ENCODE assay signal across 8 cellular contexts in the genomic region with DNA sequence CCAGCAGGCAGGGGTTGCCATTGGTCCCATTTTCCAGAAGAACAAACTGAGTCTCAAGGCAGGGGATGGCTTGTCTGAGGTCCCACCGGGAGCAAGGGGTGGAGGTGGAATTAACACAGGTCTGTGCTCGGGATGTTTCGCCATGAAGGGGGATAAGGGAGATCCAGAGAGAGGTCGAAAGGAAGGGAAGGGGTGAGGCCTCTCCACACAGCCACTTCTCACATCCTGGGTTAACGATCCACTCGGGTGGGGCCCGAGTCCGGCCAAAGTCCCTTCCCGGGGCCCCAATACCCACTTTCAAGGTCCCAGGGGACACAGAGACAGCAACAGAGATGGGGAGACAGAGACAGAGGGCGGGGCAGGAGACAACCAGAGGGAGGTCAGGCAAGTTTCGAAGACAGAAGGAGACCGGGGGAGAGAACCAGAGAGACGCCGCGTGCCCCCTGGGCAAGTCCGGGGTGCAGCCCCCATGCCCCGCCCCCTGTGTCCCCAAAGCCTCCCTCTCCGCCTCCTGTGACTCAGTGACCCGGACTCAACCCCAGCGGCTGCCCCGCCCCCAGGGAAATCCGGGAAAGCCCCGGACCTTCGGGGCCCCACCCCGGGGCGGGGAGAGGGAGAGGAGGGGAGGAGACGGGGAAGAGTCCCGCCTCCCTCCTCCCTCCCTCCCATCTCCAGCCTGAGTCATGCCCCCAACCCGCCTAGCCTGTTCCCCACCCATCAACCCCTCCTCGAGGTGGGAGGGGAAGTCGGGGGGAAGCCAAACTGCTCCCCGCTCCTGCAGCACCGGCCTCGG. TPM values are rescaled to one million over a fixed set of nuclear protein-coding genes. Genes with fewer than 3 reads are reported as not detected.
DNase-seq lines count a peak whose midpoint lies in the region; ATAC-seq and TF ChIP-seq lines count a peak whose summit lies in the region.

No MANE protein-coding gene starts in this region.

- in situ Hi-C loops in SK-MEL-5 (cut with HindIII; ENCODE audit: low pct_unique_long_range_greater_than_20kb, low sequenced_read_pairs) = no loop called here

- peak; percentile 51 for TF ChIP-seq POLR2A in GM15510 (IDR thresholded peaks at IDR 0.05; ENCODE audit: borderline replicate concordance, extremely low read depth, insufficient read length)

- H3K27me3 ChIP-seq in HL-60 (ENCODE audit: insufficient read depth, poor library complexity, severe bottlenecking) = no peaks in the 10 kb centered on the region
- no peaks in the 10 kb centered on the region for H3K27me3 ChIP-seq in thoracic aorta (replicated peaks; ENCODE audit: insufficient read depth)

- H3K4me1 ChIP-seq in thoracic aorta (ENCODE audit: control insufficient read depth in 1 of 2, low read depth in 2 of 2) = peaks cover 49 to 73% of the 10 kb centered on the region in 2 donors

- H3K4me3 ChIP-seq in HL-60 (replicated peaks; ENCODE audit: insufficient read depth, low read length) (peak overlapping the region; percentile 41), thoracic aorta (peak overlapping the region; percentile 91)

- peaks cover 3% of the 10 kb centered on the region for H3K36me3 ChIP-seq in thoracic aorta

- no peaks in the 10 kb centered on the region for H3K9me3 ChIP-seq in thoracic aorta

- ATAC-seq in omental fat pad (ENCODE audit: low FRiP score) (peak; percentile 89), thoracic aorta (ENCODE audit: insufficient number of reproducible peaks, low FRiP score, low read depth) (peak; percentile 87)

- peak; percentile 96 for DNase-seq in A172 (ENCODE audit: low spot score)
- peak; percentile 80 to 91 for DNase-seq in HL-60 (ENCODE audit: low read depth in 1 of 2, low spot score in 1 of 2)
- DNase-seq in SK-MEL-5 (ENCODE audit: low read depth, low spot score) = peak; percentile 80
- DNase-seq in activated naive CD4-positive, alpha-beta T cell treated with anti-CD3 and anti-CD28 coated beads, Interleukin-2, amount 50 U/mL, for 16 hours = peak; percentile 91
- DNase-seq in germinal center (ENCODE audit: low spot score) = peak; percentile 76
- DNase-seq in omental fat pad (ENCODE audit: low spot score) = peak; percentile 92
- DNase-seq in thoracic aorta (ENCODE audit: low spot score) = peak; percentile 83

- TF ChIP-seq CTCF in HL-60 (IDR thresholded peaks at IDR 0.05; ENCODE audit: insufficient read depth, low read length) (no peak), omental fat pad (IDR thresholded peaks at IDR 0.05) (no peak), thoracic aorta (IDR thresholded peaks at IDR 0.05) (no peak)

- H3K27ac ChIP-seq in HL-60 (replicated peaks) = peak overlapping the region; percentile 72
- H3K27ac ChIP-seq in thoracic aorta = peak overlapping the region; percentile 88 to 92

RNA-seq across cellular contexts. Expression of a gene that starts 1.4 kb away (rescaled TPM):
- total RNA-seq in A172 (2014; rRNA removed; shearing (Covaris generic)) = 4.4 and 7.0 TPM in 2 replicates
- 2.7 and 3.7 TPM in 2 replicates for total RNA-seq in SK-MEL-5 (2014; rRNA removed; shearing (Covaris generic))
- polyA plus RNA-seq in SK-MEL-5 (2015; cell fraction: cytosol; rRNA removed) = 40.6 and 50.8 TPM in 2 replicates
- 32.8 and 68.9 TPM in 2 replicates for polyA plus RNA-seq in SK-MEL-5 (2015; cell fraction: nucleus; rRNA removed)
- 100 to 1,000 TPM in 1 of 4 donors, 10 to 100 TPM in 3; 12.2 to 113 (median 46.2) TPM for total RNA-seq in omental fat pad
- 10 to 100 TPM; 43.1 to 77.9 TPM for total RNA-seq in thoracic aorta

RNA-seq across cellular contexts. Expression of a gene that starts 30.5 kb away (rescaled TPM):
- total RNA-seq in A172 (2014; rRNA removed; shearing (Covaris generic)) = not detected in 2 replicates
- total RNA-seq in SK-MEL-5 (2014; rRNA removed; shearing (Covaris generic)) = not detected in 2 replicates
- not detected in 2 replicates for polyA plus RNA-seq in SK-MEL-5 (2015; cell fraction: cytosol; rRNA removed)
- polyA plus RNA-seq in SK-MEL-5 (2015; cell fraction: nucleus; rRNA removed) = not detected in 2 replicates
- total RNA-seq in omental fat pad (under 1 TPM in 1 of 4 donors, not detected in 3; 0.46 TPM), thoracic aorta (under 1 TPM in 1 of 2 donors, not detected in 1; 0.42 TPM)

RNA-seq across cellular contexts. Expression of a gene that starts 48.2 kb away (rescaled TPM):
- total RNA-seq in A172 (2014; rRNA removed; shearing (Covaris generic)) = not detected in 2 replicates
- total RNA-seq in SK-MEL-5 (2014; rRNA removed; shearing (Covaris generic)) = not detected in 2 replicates
- polyA plus RNA-seq in SK-MEL-5 (2015; cell fraction: cytosol; rRNA removed) = not detected in 2 replicates
- polyA plus RNA-seq in SK-MEL-5 (2015; cell fraction: nucleus; rRNA removed) = not detected in 2 replicates
- total RNA-seq in omental fat pad (not detected), thoracic aorta (not detected)

Comparison
In these comparisons a context has a peak if more than half of its experiments do, and no peak if none do; other contexts are left out.
1. Peak in every context shown above with its lines: DNase-seq, ATAC-seq, H3K4me3 ChIP-seq and H3K27ac ChIP-seq.